Comparison of ENCODE assay signal across 8 cellular contexts in genomic region chr2:109612991-109613921, GRCh38.
A peak's percentile ranks its signal among the peaks of the same experiment; 100 is the strongest.
DNase-seq lines count a peak whose midpoint lies in the region; TF ChIP-seq lines count a peak whose summit lies in the region.

No MANE protein-coding gene starts in this region.

- H3K4me3 ChIP-seq in HFF-Myc (replicated peaks; ENCODE audit: low read depth, low read length) (peak overlapping the region; percentile 84), coronary artery (peak overlapping the region; percentile 90)

- no peak overlapping the region for H3K27ac Mint-ChIP-seq in stimulated activated naive CD8-positive, alpha-beta T cell treated with anti-CD3 and anti-CD28 coated beads, Interleukin-15, Interleukin-2, amounts not matched to agents 100 ng/mL and 50 ng/mL, for 24 hours

- peak overlapping the region; percentile 84 for H3K4me3 Mint-ChIP-seq in stimulated activated naive CD8-positive, alpha-beta T cell treated with anti-CD3 and anti-CD28 coated beads, Interleukin-15, Interleukin-2, amounts not matched to agents 100 ng/mL and 50 ng/mL, for 24 hours

- TF ChIP-seq CTCF in HFF-Myc (IDR thresholded peaks at IDR 0.05; ENCODE audit: low read depth, low read length, missing control alignments) (no peak), coronary artery (IDR thresholded peaks at IDR 0.05) (no peak)

- peak; percentile 54 for DNase-seq in NCI-H748 (lab: John Stamatoyannopoulos, UW; ENCODE audit: unreplicated experiment)
- DNase-seq in NCI-H748 treated with DMSO at 0.1 percent for 48 hours (lab: John Stamatoyannopoulos, UW): no peak
- DNase-seq in HFF-Myc (ENCODE audit: extremely low read depth, low read depth): no peak
- peak; percentile 54 for DNase-seq in NCI-H69 (lab: John Stamatoyannopoulos, UW)
- peak; percentile 82 for DNase-seq in coronary artery (ENCODE audit: low spot score)
- peak; percentile 77 for DNase-seq in left kidney (ENCODE audit: low read depth, low spot score)
- DNase-seq in GOT3 (lab: John Stamatoyannopoulos, UW): no peak

- H3K36me3 Mint-ChIP-seq in stimulated activated naive CD8-positive, alpha-beta T cell treated with anti-CD3 and anti-CD28 coated beads, Interleukin-15, Interleukin-2, amounts not matched to agents 100 ng/mL and 50 ng/mL, for 24 hours (ENCODE audit: low read depth): no peaks in the 10 kb centered on the region

- H3K27me3 Mint-ChIP-seq in stimulated activated naive CD8-positive, alpha-beta T cell treated with anti-CD3 and anti-CD28 coated beads, Interleukin-15, Interleukin-2, amounts not matched to agents 100 ng/mL and 50 ng/mL, for 24 hours: peaks cover 75% of the 10 kb centered on the region

- peak overlapping the region; percentile 98 to 99 for H3K27ac ChIP-seq in coronary artery

- peaks cover 14% of the 10 kb centered on the region for H3K4me1 Mint-ChIP-seq in stimulated activated naive CD8-positive, alpha-beta T cell treated with anti-CD3 and anti-CD28 coated beads, Interleukin-15, Interleukin-2, amounts not matched to agents 100 ng/mL and 50 ng/mL, for 24 hours (ENCODE audit: low read depth)

- no peaks in the 10 kb centered on the region for H3K9me3 Mint-ChIP-seq in stimulated activated naive CD8-positive, alpha-beta T cell treated with anti-CD3 and anti-CD28 coated beads, Interleukin-15, Interleukin-2, amounts not matched to agents 100 ng/mL and 50 ng/mL, for 24 hours

Comparison
In these comparisons a context has a peak if more than half of its experiments do, and no peak if none do; other contexts are left out.
1. DNase-seq: peak in NCI-H748 (single experiment), NCI-H69 (single experiment), coronary artery (single experiment) and left kidney (single experiment); none in NCI-H748 treated with DMSO at 0.1 percent for 48 hours (single experiment), HFF-Myc (single experiment) and GOT3 (single experiment).